In genomic region chr5:107459637-107460036, GRCh38 we compare ENCODE assay signal across 18 cellular contexts.
DNase-seq lines count a peak whose midpoint lies in the region; TF ChIP-seq lines count a peak whose summit lies in the region.
"Had no signal": no experiment of that assay in that cellular context is flagged by ENCODE, and none has a peak within 500 bp of the region (broad histone marks: within the 10 kb centered on the region; RNA-seq: fewer than 3 reads in every experiment).

No MANE protein-coding gene starts in this region.

- H3K27ac Mint-ChIP-seq in H9 (peak overlapping the region; percentile 8 to 10 (median 10); a peak in 4 of 7 replicates), neural progenitor cell (peak overlapping the region; percentile 39), endothelial cell (ENCODE audit: unreplicated experiment) (no peak overlapping the region)
- H3K27ac Mint-ChIP-seq: CD4-positive, CD25-positive, alpha-beta regulatory T cell; GM23338 had no signal

- no peak overlapping the region for H3K4me3 Mint-ChIP-seq in H9
- H3K4me3 Mint-ChIP-seq in neural progenitor cell, result no peak overlapping the region
- no peak overlapping the region for H3K4me3 Mint-ChIP-seq in endothelial cell (ENCODE audit: unreplicated experiment)
- H3K4me3 Mint-ChIP-seq: CD4-positive, CD25-positive, alpha-beta regulatory T cell; GM23338 had no signal

- H3K4me1 ChIP-seq in H9 (ENCODE audit: insufficient read depth, low read length) (peaks cover 14% of the 10 kb centered on the region; the same call in 1 of the 2 replicates), OCI-LY1 (ENCODE audit: insufficient read depth, low read length, severe bottlenecking) (peaks cover 82% of the 10 kb centered on the region), neural progenitor cell (peaks cover 75% of the 10 kb centered on the region)

- H3K18ac ChIP-seq in H9 (ENCODE audit: insufficient read length, low read depth, low read length), result no peak overlapping the region

- H3K4me2 ChIP-seq in H9 (ENCODE audit: insufficient read depth, insufficient read length, low read length), result no peak overlapping the region
- H3K4me2 ChIP-seq in OCI-LY1 (ENCODE audit: low read length), result no peak overlapping the region
- H3K4me2 ChIP-seq in neural progenitor cell, result no peak overlapping the region
- H3K4me2 ChIP-seq: GM23338 had no signal

- H2BK12ac ChIP-seq in H9 (ENCODE audit: insufficient read length, low read depth, low read length), result no peak overlapping the region

- H3K23me2 ChIP-seq in H9 (ENCODE audit: insufficient read length, low read depth, low read length, poor library complexity, severe bottlenecking), result no peaks in the 10 kb centered on the region

- no peak overlapping the region for H3K14ac ChIP-seq in H9 (ENCODE audit: insufficient read depth, low read length)

- H3F3A ChIP-seq in OCI-LY1 (ENCODE audit: insufficient read depth, low read length) (0 out of 2 replicates have a peak, but pooled peaks cover 13% of the 10 kb centered on the region), neural progenitor cell (ENCODE audit: low read depth) (peaks cover 26% of the 10 kb centered on the region)

- H3K56ac ChIP-seq in H9 (ENCODE audit: insufficient read length, low read depth, low read length), result no peak overlapping the region

- H4K91ac ChIP-seq in H9 (ENCODE audit: insufficient read length, low read depth, low read length), result no peak overlapping the region

- H2AFZ ChIP-seq in H9 (ENCODE audit: low read length) (no peak overlapping the region), OCI-LY1 (ENCODE audit: low read length) (no peak overlapping the region), neural progenitor cell (replicated peaks) (no peak overlapping the region)
- H2AFZ ChIP-seq: GM23338 had no signal

- no peak overlapping the region for H3K4me3 ChIP-seq in OCI-LY1 (ENCODE audit: low read depth, low read length, poor library complexity, severe bottlenecking)
- H3K4me3 ChIP-seq in neural progenitor cell, result no peak overlapping the region
- H3K4me3 ChIP-seq in coronary artery, result no peak overlapping the region
- H3K4me3 ChIP-seq: GM12878, GM23338 had no signal

- H3K9me3 Mint-ChIP-seq in H9 (no peaks in the 10 kb centered on the region), neural progenitor cell (no peaks in the 10 kb centered on the region), endothelial cell (ENCODE audit: unreplicated experiment) (no peaks in the 10 kb centered on the region)
- H3K9me3 Mint-ChIP-seq: GM23338 had no signal

- H2BK5ac ChIP-seq in H9 (ENCODE audit: insufficient read length, low read length), result no peak overlapping the region

- H3K27me3 Mint-ChIP-seq in H9 (ENCODE audit: low read depth) (no peaks in the 10 kb centered on the region), neural progenitor cell (ENCODE audit: insufficient read depth, low read depth) (peaks cover 4% of the 10 kb centered on the region), endothelial cell (ENCODE audit: unreplicated experiment) (no peaks in the 10 kb centered on the region)

- peaks cover 0 to 4% (median 0%) of the 10 kb centered on the region in 3 experiments; a peak in 1 of 7 replicates for H3K36me3 Mint-ChIP-seq in H9 (ENCODE audit: insufficient read depth in 1 of 3, low read depth in 3 of 3)
- H3K36me3 Mint-ChIP-seq in neural progenitor cell, result peaks cover 6% of the 10 kb centered on the region
- H3K36me3 Mint-ChIP-seq in endothelial cell (ENCODE audit: low read depth, unreplicated experiment), result no peaks in the 10 kb centered on the region
- H3K36me3 Mint-ChIP-seq: CD4-positive, CD25-positive, alpha-beta regulatory T cell had no signal

- no peak overlapping the region for H3K27ac ChIP-seq in H9 (ENCODE audit: insufficient read length, low read depth, low read length)
- H3K27ac ChIP-seq in OCI-LY1 (ENCODE audit: low read depth, low read length, poor library complexity, severe bottlenecking), result peak overlapping the region; percentile 20
- H3K27ac ChIP-seq in neural progenitor cell, result no peak overlapping the region
- H3K27ac ChIP-seq in coronary artery, result no peak overlapping the region

- H3K27me3 ChIP-seq in H9 (ENCODE audit: insufficient read depth, low read length) (no peaks in the 10 kb centered on the region), OCI-LY1 (ENCODE audit: insufficient read depth, low read length) (no peaks in the 10 kb centered on the region), neural progenitor cell (no peaks in the 10 kb centered on the region)

- H4K8ac ChIP-seq in H9 (replicated peaks; ENCODE audit: insufficient read length, low read depth, low read length), result no peak overlapping the region

- no peak overlapping the region for H4K5ac ChIP-seq in H9 (ENCODE audit: insufficient read length, low read depth, low read length)

- H2BK15ac ChIP-seq in H9 (ENCODE audit: low read depth, low read length), result no peak overlapping the region

- H3T11ph ChIP-seq in H9 (ENCODE audit: low read length), result no peak overlapping the region

- H3K79me1 ChIP-seq in H9 (ENCODE audit: insufficient read depth, low read depth, low read length, poor library complexity, severe bottlenecking), result no peaks in the 10 kb centered on the region

- H3K23ac ChIP-seq in H9 (ENCODE audit: insufficient read length, low read depth, low read length), result no peak overlapping the region

- H3K9me2 ChIP-seq in OCI-LY1 (ENCODE audit: low read depth, low read length), result no peaks in the 10 kb centered on the region

- H3K4ac ChIP-seq in H9 (ENCODE audit: low read depth, low read length), result no peak overlapping the region

- H3K9me3 ChIP-seq in H9 (ENCODE audit: control insufficient read depth, low read depth, low read length) (no peaks in the 10 kb centered on the region), OCI-LY1 (ENCODE audit: low read length) (no peaks in the 10 kb centered on the region), neural progenitor cell (ENCODE audit: low read depth) (no peaks in the 10 kb centered on the region)

- H3K36me3 ChIP-seq in OCI-LY1 (ENCODE audit: insufficient read depth, low read length), result no peaks in the 10 kb centered on the region
- no peaks in the 10 kb centered on the region for H3K36me3 ChIP-seq in neural progenitor cell

- H2AK5ac ChIP-seq in H9 (ENCODE audit: insufficient read length, low read length), result no peak overlapping the region

- H4K20me1 ChIP-seq in H9 (ENCODE audit: control insufficient read depth, insufficient read depth, insufficient read length) (no peaks in the 10 kb centered on the region), OCI-LY1 (ENCODE audit: insufficient read depth, low read length) (no peaks in the 10 kb centered on the region), neural progenitor cell (ENCODE audit: low read depth) (peaks cover 100% of the 10 kb centered on the region)

- H3K79me2 ChIP-seq in H9 (ENCODE audit: insufficient read depth, low read length), result no peaks in the 10 kb centered on the region
- H3K79me2 ChIP-seq in OCI-LY1 (ENCODE audit: insufficient read depth, low read length), result no peaks in the 10 kb centered on the region
- peaks cover 100% of the 10 kb centered on the region for H3K79me2 ChIP-seq in neural progenitor cell (ENCODE audit: low read depth)

- no peak overlapping the region for H2BK20ac ChIP-seq in H9 (ENCODE audit: low read depth, low read length, poor library complexity, severe bottlenecking)

- DNase-seq in H9 (no peak), kidney tubule cell (ENCODE audit: low spot score) (peak; percentile 48), neural progenitor cell (ENCODE audit: low spot score) (no peak), coronary artery (ENCODE audit: low spot score) (no peak), endothelial cell (ENCODE audit: low spot score) (no peak)
- DNase-seq in central memory CD4-positive, alpha-beta T cell, result no peak
- DNase-seq: CD4-positive, CD25-positive, alpha-beta regulatory T cell; DND-41; IMR-90; NCI-H1694 treated with DMSO at 0.1 percent for 48 hours; NCI-H2081 treated with DMSO at 0.1 percent for 48 hours; NCI-H2171 treated with DMSO at 0.1 percent for 48 hours; NCI-H446; NCI-H526; Right ventricle myocardium superior had no signal

- H3K4me1 Mint-ChIP-seq in H9 (peaks cover 76 to 82% of the 10 kb centered on the region in 2 experiments), neural progenitor cell (peaks cover 66% of the 10 kb centered on the region), endothelial cell (ENCODE audit: unreplicated experiment) (peaks cover 3% of the 10 kb centered on the region)
- H3K4me1 Mint-ChIP-seq: CD4-positive, CD25-positive, alpha-beta regulatory T cell had no signal

- WGBS in H9 (ENCODE audit: extremely low coverage, insufficient read length, low lambda C conversion rate), result no CpG with 5 or more reads among the region's 3 CpGs

- no peak for TF ChIP-seq CTCF in H9 (conservative IDR thresholded peaks at IDR 0.05)
- TF ChIP-seq CTCF in OCI-LY1 (IDR thresholded peaks at IDR 0.05; ENCODE audit: low read length), result no peak
- TF ChIP-seq CTCF in neural progenitor cell (IDR thresholded peaks at IDR 0.05), result no peak
- no peak for TF ChIP-seq CTCF in coronary artery (IDR thresholded peaks at IDR 0.05)
- TF ChIP-seq CTCF in endothelial cell (IDR thresholded peaks at IDR 0.05; ENCODE audit: unreplicated experiment), result no peak

- no peak overlapping the region for H2BK120ac ChIP-seq in H9 (ENCODE audit: low read depth, low read length, poor library complexity, severe bottlenecking)

- no peak overlapping the region for H3K9ac ChIP-seq in H9 (ENCODE audit: extremely low read depth, insufficient read length, low read length)
- H3K9ac ChIP-seq in OCI-LY1 (ENCODE audit: low read length), result no peak overlapping the region
- H3K9ac ChIP-seq in neural progenitor cell, result no peak overlapping the region
